Comparison of ENCODE assay signal across 23 cellular contexts in genomic region chr3:54905936-54906335, GRCh38. TPM values are rescaled to one million over a fixed set of nuclear protein-coding genes. Genes with fewer than 3 reads are reported as not detected.
DNase-seq lines count a peak whose midpoint lies in the region; ATAC-seq and TF ChIP-seq lines count a peak whose summit lies in the region.
"Had no signal": no experiment of that assay in that cellular context is flagged by ENCODE, and none has a peak within 500 bp of the region (broad histone marks: within the 10 kb centered on the region; RNA-seq: fewer than 3 reads in every experiment).

No MANE protein-coding gene starts in this region.

- no peak overlapping the region for H3K56ac ChIP-seq in mesendoderm (ENCODE audit: low read length)

- H3K9me3 ChIP-seq in gastrocnemius medialis: no peaks in the 10 kb centered on the region
- H3K9me3 ChIP-seq: MG63 had no signal

- H3K27me3 Mint-ChIP-seq in GM23338 (ENCODE audit: insufficient read depth, low read depth, poor library complexity): no peaks in the 10 kb centered on the region

- H3K9me2 ChIP-seq in GM23338 (ENCODE audit: insufficient read depth): no peaks in the 10 kb centered on the region

- in situ Hi-C loops in gastrocnemius medialis (cut with MboI; ENCODE audit: low sequenced_read_pairs in 4 of 4): no loop called here

- no peak for ATAC-seq in gastrocnemius medialis
- no peak for ATAC-seq in GM23338
- ATAC-seq: Panc1 had no signal

- no peak overlapping the region for H2AK5ac ChIP-seq in mesendoderm (ENCODE audit: low read length)

- no peak overlapping the region for H3K27ac Mint-ChIP-seq in GM23338

- H3K4me3 ChIP-seq in AG10803 (ENCODE audit: low read length) (no peak overlapping the region), mesendoderm (ENCODE audit: low read length) (no peak overlapping the region), gastrocnemius medialis (no peak overlapping the region), GM23338 (no peak overlapping the region)
- H3K4me3 ChIP-seq: MG63 had no signal

- H3K4me3 Mint-ChIP-seq in GM23338: no peak overlapping the region

- no peaks in the 10 kb centered on the region for H3K4me1 Mint-ChIP-seq in GM23338

- no peak overlapping the region for H2BK5ac ChIP-seq in mesendoderm (ENCODE audit: low read length)

- peaks cover 3% of the 10 kb centered on the region; the same call in 1 of the 3 replicates for H3K36me3 Mint-ChIP-seq in GM23338 (ENCODE audit: low read depth)

- H3K36me3 ChIP-seq in mesendoderm (ENCODE audit: control insufficient read depth, insufficient read depth, low read length): peaks cover 2% of the 10 kb centered on the region
- no peaks in the 10 kb centered on the region for H3K36me3 ChIP-seq in gastrocnemius medialis
- H3K36me3 ChIP-seq in GM23338 (ENCODE audit: insufficient read depth): no peaks in the 10 kb centered on the region; the same call in 1 of the 2 replicates
- H3K36me3 ChIP-seq: MG63 had no signal

- no peak overlapping the region for H4K8ac ChIP-seq in mesendoderm (ENCODE audit: low read depth, low read length)

- no peaks in the 10 kb centered on the region for H3K79me1 ChIP-seq in mesendoderm (ENCODE audit: low read length)

- peak overlapping the region; percentile 85 for H3K23ac ChIP-seq in mesendoderm (ENCODE audit: low read length)

- no peak overlapping the region for H4K5ac ChIP-seq in mesendoderm (ENCODE audit: low read length)

- H3K4me2 ChIP-seq in mesendoderm (ENCODE audit: low read length): no peak overlapping the region
- no peak overlapping the region for H3K4me2 ChIP-seq in GM23338

- no peak overlapping the region for H3K18ac ChIP-seq in mesendoderm (ENCODE audit: low read length)

- no peaks in the 10 kb centered on the region for H3F3A ChIP-seq in GM23338 (replicated peaks; ENCODE audit: low read depth)

- no peak for TF ChIP-seq POLR2A in gastrocnemius medialis (IDR thresholded peaks at IDR 0.05)

- no peak overlapping the region for H3K9ac ChIP-seq in mesendoderm (ENCODE audit: low read length)

- H3K9me3 Mint-ChIP-seq in GM23338: no peaks in the 10 kb centered on the region

- H3K27me3 ChIP-seq in mesendoderm (ENCODE audit: insufficient read depth, low read length, poor library complexity) (no peaks in the 10 kb centered on the region), gastrocnemius medialis (no peaks in the 10 kb centered on the region), GM23338 (ENCODE audit: insufficient read depth) (no peaks in the 10 kb centered on the region)
- H3K27me3 ChIP-seq: MG63 had no signal

- no peak overlapping the region for H2AFZ ChIP-seq in GM23338

- H3K27ac ChIP-seq in mesendoderm (ENCODE audit: low read depth, low read length) (no peak overlapping the region), gastrocnemius medialis (peak overlapping the region; percentile 78 to 88 (median 83)), GM23338 (ENCODE audit: low read depth) (no peak overlapping the region)
- H3K27ac ChIP-seq: RWPE1 had no signal

- H3K4ac ChIP-seq in mesendoderm (ENCODE audit: low read depth, low read length): no peak overlapping the region

- H3K4me1 ChIP-seq in mesendoderm (ENCODE audit: control insufficient read depth, low read depth, low read length): no peaks in the 10 kb centered on the region
- H3K4me1 ChIP-seq in gastrocnemius medialis: peaks cover 51 to 54% of the 10 kb centered on the region in 2 donors
- H3K4me1 ChIP-seq in GM23338 (ENCODE audit: insufficient read depth): no peaks in the 10 kb centered on the region

- intact Hi-C loops in gastrocnemius medialis (cut with DNase I; ENCODE audit: low total_unique reads): loop anchor here (2.0 to 5.0 kb wide), 2 partner anchors 15 to 36 kb away; no protein-coding TSS in a partner anchor

- WGBS in mesendoderm (ENCODE audit: extremely low coverage, insufficient coverage, low lambda C conversion rate): no CpG with 5 or more reads among the region's 3 CpGs

- no peak overlapping the region for H2BK120ac ChIP-seq in mesendoderm (ENCODE audit: low read depth, low read length)

- DNase-seq in AG10803 (ENCODE audit: low read depth) (peak; percentile 15), MV-4-11 (lab: John Stamatoyannopoulos, UW) (peak; percentile 65), mesendoderm (no peak), gastrocnemius medialis (no peak), T-helper 1 cell (no peak), GM23338 (ENCODE audit: low spot score) (no peak), globus pallidus (ENCODE audit: low spot score) (no peak)
- DNase-seq: 8988T, Calu3, DMS153, DND-41, KBM-7, MG63, NCI-H1417, NCI-H1694 treated with DMSO at 0.1 percent for 48 hours, NCI-H2081, NCI-H510A, NCI-H69, SHP77 had no signal

- no peak overlapping the region for H2BK15ac ChIP-seq in mesendoderm (replicated peaks; ENCODE audit: low read depth)

- H4K20me1 ChIP-seq in GM23338 (replicated peaks; ENCODE audit: insufficient read depth): no peaks in the 10 kb centered on the region; the same call in 1 of the 2 replicates

- no peaks in the 10 kb centered on the region for H3K79me2 ChIP-seq in mesendoderm (ENCODE audit: control insufficient read depth, insufficient read depth, low read length)
- no peaks in the 10 kb centered on the region for H3K79me2 ChIP-seq in GM23338 (replicated peaks; ENCODE audit: insufficient read depth)

- TF ChIP-seq CTCF in AG10803 (conservative IDR thresholded peaks at IDR 0.05; ENCODE audit: low read length): no peak
- TF ChIP-seq CTCF in gastrocnemius medialis (IDR thresholded peaks at IDR 0.05 in 4 of 5, conservative IDR thresholded peaks at IDR 0.05 in 1 of 5): no peak
- TF ChIP-seq CTCF in GM23338 (conservative IDR thresholded peaks at IDR 0.05; ENCODE audit: low read depth in 2 of 2): no peak

TF ChIP-seq in GM23338, 12 proteins besides CTCF, POLR2A, EP300 and RAD21 (continues in another document):
- TF ChIP-seq ZNF114 (CRISPR knock-in tag; IDR thresholded peaks at IDR 0.05): no peak
- TF ChIP-seq EZH2phosphoT487 (IDR thresholded peaks at IDR 0.05; ENCODE audit: unreplicated experiment): no peak
- no peak for TF ChIP-seq ZNF331 (CRISPR knock-in tag; IDR thresholded peaks at IDR 0.05; ENCODE audit: low read depth)
- TF ChIP-seq, protein P1, sequence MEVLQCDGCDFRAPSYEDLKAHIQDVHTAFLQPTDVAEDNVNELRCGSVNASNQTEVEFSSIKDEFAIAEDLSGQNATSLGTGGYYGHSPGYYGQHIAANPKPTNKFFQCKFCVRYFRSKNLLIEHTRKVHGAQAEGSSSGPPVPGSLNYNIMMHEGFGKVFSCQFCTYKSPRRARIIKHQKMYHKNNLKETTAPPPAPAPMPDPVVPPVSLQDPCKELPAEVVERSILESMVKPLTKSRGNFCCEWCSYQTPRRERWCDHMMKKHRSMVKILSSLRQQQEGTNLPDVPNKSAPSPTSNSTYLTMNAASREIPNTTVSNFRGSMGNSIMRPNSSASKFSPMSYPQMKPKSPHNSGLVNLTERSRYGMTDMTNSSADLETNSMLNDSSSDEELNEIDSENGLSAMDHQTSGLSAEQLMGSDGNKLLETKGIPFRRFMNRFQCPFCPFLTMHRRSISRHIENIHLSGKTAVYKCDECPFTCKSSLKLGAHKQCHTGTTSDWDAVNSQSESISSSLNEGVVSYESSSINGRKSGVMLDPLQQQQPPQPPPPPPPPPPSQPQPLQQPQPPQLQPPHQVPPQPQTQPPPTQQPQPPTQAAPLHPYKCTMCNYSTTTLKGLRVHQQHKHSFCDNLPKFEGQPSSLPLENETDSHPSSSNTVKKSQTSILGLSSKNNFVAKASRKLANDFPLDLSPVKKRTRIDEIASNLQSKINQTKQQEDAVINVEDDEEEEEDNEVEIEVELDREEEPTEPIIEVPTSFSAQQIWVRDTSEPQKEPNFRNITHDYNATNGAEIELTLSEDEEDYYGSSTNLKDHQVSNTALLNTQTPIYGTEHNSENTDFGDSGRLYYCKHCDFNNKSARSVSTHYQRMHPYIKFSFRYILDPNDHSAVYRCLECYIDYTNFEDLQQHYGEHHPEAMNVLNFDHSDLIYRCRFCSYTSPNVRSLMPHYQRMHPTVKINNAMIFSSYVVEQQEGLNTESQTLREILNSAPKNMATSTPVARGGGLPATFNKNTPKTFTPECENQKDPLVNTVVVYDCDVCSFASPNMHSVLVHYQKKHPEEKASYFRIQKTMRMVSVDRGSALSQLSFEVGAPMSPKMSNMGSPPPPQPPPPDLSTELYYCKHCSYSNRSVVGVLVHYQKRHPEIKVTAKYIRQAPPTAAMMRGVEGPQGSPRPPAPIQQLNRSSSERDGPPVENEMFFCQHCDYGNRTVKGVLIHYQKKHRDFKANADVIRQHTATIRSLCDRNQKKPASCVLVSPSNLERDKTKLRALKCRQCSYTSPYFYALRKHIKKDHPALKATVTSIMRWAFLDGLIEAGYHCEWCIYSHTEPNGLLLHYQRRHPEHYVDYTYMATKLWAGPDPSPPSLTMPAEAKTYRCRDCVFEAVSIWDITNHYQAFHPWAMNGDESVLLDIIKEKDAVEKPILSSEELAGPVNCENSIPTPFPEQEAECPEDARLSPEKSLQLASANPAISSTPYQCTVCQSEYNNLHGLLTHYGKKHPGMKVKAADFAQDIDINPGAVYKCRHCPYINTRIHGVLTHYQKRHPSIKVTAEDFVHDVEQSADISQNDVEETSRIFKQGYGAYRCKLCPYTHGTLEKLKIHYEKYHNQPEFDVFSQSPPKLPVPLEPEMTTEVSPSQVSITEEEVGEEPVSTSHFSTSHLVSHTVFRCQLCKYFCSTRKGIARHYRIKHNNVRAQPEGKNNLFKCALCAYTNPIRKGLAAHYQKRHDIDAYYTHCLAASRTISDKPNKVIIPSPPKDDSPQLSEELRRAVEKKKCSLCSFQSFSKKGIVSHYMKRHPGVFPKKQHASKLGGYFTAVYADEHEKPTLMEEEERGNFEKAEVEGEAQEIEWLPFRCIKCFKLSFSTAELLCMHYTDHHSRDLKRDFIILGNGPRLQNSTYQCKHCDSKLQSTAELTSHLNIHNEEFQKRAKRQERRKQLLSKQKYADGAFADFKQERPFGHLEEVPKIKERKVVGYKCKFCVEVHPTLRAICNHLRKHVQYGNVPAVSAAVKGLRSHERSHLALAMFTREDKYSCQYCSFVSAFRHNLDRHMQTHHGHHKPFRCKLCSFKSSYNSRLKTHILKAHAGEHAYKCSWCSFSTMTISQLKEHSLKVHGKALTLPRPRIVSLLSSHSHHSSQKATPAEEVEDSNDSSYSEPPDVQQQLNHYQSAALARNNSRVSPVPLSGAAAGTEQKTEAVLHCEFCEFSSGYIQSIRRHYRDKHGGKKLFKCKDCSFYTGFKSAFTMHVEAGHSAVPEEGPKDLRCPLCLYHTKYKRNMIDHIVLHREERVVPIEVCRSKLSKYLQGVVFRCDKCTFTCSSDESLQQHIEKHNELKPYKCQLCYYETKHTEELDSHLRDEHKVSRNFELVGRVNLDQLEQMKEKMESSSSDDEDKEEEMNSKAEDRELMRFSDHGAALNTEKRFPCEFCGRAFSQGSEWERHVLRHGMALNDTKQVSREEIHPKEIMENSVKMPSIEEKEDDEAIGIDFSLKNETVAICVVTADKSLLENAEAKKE (CRISPR knock-in tag; IDR thresholded peaks at IDR 0.05): no peak
- no peak for TF ChIP-seq JUNB (IDR thresholded peaks at IDR 0.05; ENCODE audit: unreplicated experiment)
- TF ChIP-seq POLR2AphosphoS5 (IDR thresholded peaks at IDR 0.05; ENCODE audit: low read depth): no peak
- TF ChIP-seq NANOG (IDR thresholded peaks at IDR 0.05; ENCODE audit: borderline replicate concordance): no peak

RNA-seq across cellular contexts. Expression of gene LRTM1, which starts 21.9 kb away (rescaled TPM):
- polyA plus RNA-seq in mesendoderm (2013, experiment 1 of 2): not detected
- not detected for polyA plus RNA-seq in mesendoderm (2013, experiment 2 of 2)
- not detected for total RNA-seq in gastrocnemius medialis
- total RNA-seq in GM23338 (2014; rRNA removed; shearing (Covaris generic)): not detected in 2 replicates
- polyA plus RNA-seq in GM23338 (2016; fragmentation: Nextera tagmentation; extraction: Ambion mirVana): 0.47 TPM in 1 of 2 replicates, not detected in the other
- total RNA-seq: Calu3, HT1080 had no signal
- polyA plus RNA-seq: BJ had no signal

Comparison
In these comparisons a context has a peak if more than half of its experiments do, and no peak if none do; other contexts are left out.
1. DNase-seq: peak in AG10803 (single experiment) and MV-4-11 (single experiment); none in mesendoderm (single experiment), gastrocnemius medialis (0 of 2), T-helper 1 cell (0 of 5), GM23338 (single experiment) and globus pallidus (single experiment).
2. H3K27ac ChIP-seq: peak in gastrocnemius medialis (4 of 4); none in mesendoderm (single experiment) and GM23338 (single experiment).